8 cellular contexts compared by ENCODE assay signal in the genomic region with DNA sequence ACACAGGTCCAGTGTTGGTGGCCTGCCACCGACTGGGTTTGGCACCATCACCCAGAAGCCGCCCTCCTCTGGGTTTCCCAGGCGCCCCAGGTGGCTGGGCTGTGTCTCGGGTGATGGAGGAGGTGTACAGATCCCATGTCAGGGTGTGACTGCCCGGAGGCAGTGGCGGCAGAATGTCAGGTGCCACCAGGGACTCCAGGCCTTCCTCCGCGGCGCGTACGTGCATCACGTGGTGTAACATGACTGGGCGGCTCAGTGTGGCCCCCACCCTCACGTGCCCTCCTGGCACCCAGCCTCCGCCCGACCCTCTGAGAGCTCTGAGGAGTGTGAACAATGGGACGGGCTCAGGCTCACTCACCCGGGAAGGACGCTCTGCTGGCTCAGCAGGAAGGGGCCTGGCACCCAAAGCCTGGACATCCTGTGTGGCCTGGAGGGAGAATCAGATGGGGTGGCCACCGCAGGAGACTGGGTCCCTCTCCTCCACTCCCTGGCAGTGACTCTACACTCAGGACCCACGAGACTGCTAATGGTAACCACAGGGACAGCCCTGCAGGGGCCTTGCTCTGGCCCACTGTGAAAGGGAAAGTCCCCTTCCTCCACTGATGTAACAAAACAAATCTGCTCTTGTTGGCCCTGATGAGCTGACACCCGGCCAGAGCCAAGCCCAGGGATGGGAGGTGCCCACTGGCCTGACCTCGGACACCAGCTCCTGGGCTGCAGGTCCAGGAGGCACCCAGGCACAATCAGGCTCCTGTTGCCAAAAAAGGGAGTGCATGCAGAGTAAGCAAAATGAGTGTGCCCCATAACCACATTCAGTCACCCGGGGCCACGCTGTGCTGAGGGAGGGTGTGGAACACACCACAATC.
DNase-seq lines count a peak whose midpoint lies in the region; TF ChIP-seq lines count a peak whose summit lies in the region.

No MANE protein-coding gene starts in this region.

- H3K4me3 ChIP-seq in dorsolateral prefrontal cortex = no peak overlapping the region

- H3K27ac ChIP-seq in temporal lobe (ENCODE audit: low read depth, low read length) = peak overlapping the region; percentile 30
- H3K27ac ChIP-seq in dorsolateral prefrontal cortex = peak overlapping the region in 26 of 59 donors; percentile 7 to 79 (median 38)

- intact Hi-C loops in dorsolateral prefrontal cortex (cut with DNase I) = no loop called here

- DNase-seq in NCI-H2171 treated with DMSO at 0.1 percent for 48 hours (lab: John Stamatoyannopoulos, UW) (peak; percentile 17), NCI-H2171 (lab: John Stamatoyannopoulos, UW) (no peak), RPMI7951 (ENCODE audit: low read depth) (peak; percentile 66), kidney glomerular epithelial cell (lab: John Stamatoyannopoulos, UW) (peak; percentile 17), SW 1271 (lab: John Stamatoyannopoulos, UW) (no peak), dorsolateral prefrontal cortex (no peak), NCI-H345 treated with DMSO at 0.1 percent for 48 hours (lab: John Stamatoyannopoulos, UW; ENCODE audit: unreplicated experiment) (no peak)

- TF ChIP-seq CTCF in dorsolateral prefrontal cortex (IDR thresholded peaks at IDR 0.05 in 54 of 56, conservative IDR thresholded peaks at IDR 0.05 in 2 of 56; ENCODE audit: low read depth in 1 of 56, partially characterized antibody in 56 of 56) = no peak

- no peaks in the 10 kb centered on the region for H3K27me3 ChIP-seq in dorsolateral prefrontal cortex

Comparison
In these comparisons a context has a peak if more than half of its experiments do, and no peak if none do; other contexts are left out.
1. DNase-seq: peak in NCI-H2171 treated with DMSO at 0.1 percent for 48 hours (single experiment), RPMI7951 (single experiment) and kidney glomerular epithelial cell (single experiment); none in NCI-H2171 (single experiment), SW 1271 (0 of 2), dorsolateral prefrontal cortex (0 of 10) and NCI-H345 treated with DMSO at 0.1 percent for 48 hours (single experiment).